In genomic region chr13:43664700-43665191, GRCh38 we compare ENCODE assay signal across 9 cellular contexts.
A peak's percentile ranks its signal among the peaks of the same experiment; 100 is the strongest.
DNase-seq lines count a peak whose midpoint lies in the region; ATAC-seq and TF ChIP-seq lines count a peak whose summit lies in the region.
"Had no signal": no experiment of that assay in that cellular context is flagged by ENCODE, and none has a peak within 500 bp of the region (broad histone marks: within the 10 kb centered on the region; RNA-seq: fewer than 3 reads in every experiment).

No MANE protein-coding gene starts in this region.

- H3K4me3 ChIP-seq in cardiac muscle cell, result no peak overlapping the region
- H3K4me3 ChIP-seq: BLaER1 treated with 17β-estradiol and CSF1 and Interleukin-3, amounts not matched to agents 10 nM and 100 nM had no signal

- peak overlapping the region; percentile 58 for H3K27ac ChIP-seq in cardiac muscle cell
- H3K27ac ChIP-seq: BLaER1 treated with 17β-estradiol and CSF1 and Interleukin-3, amounts not matched to agents 10 nM and 100 nM had no signal

- no peaks in the 10 kb centered on the region for H3K27me3 ChIP-seq in cardiac muscle cell
- H3K27me3 ChIP-seq: BLaER1 treated with 17β-estradiol and CSF1 and Interleukin-3, amounts not matched to agents 10 nM and 100 nM had no signal

- ATAC-seq in activated CD4-positive, CD25-positive, alpha-beta regulatory T cell treated with anti-CD3 and anti-CD28 coated beads, Interleukin-2, amount 50 U/mL, for 24 hours, result peak; percentile 38 to 58
- ATAC-seq in HG03457 (IDR thresholded peaks at IDR 0.05; ENCODE audit: unreplicated experiment) (no peak), GM19324 (IDR thresholded peaks at IDR 0.05; ENCODE audit: low FRiP score, unreplicated experiment) (no peak)

- DNase-seq in activated CD4-positive, CD25-positive, alpha-beta regulatory T cell (lab: John Stamatoyannopoulos, UW), result no peak
- DNase-seq in SW480 (ENCODE audit: low spot score), result peak; percentile 16
- peak; percentile 18 to 62 for DNase-seq in cardiac muscle cell (ENCODE audit: low read depth in 1 of 2, low spot score in 1 of 2)
- peak; percentile 15 for DNase-seq in smooth muscle cell of the brain vasculature (ENCODE audit: low read depth, low spot score)
- no peak for DNase-seq in OCI-M2 (lab: John Stamatoyannopoulos, UW; ENCODE audit: unreplicated experiment)

- no peaks in the 10 kb centered on the region for H3K9me3 ChIP-seq in cardiac muscle cell (ENCODE audit: low read depth)
- H3K9me3 ChIP-seq: BLaER1 treated with 17β-estradiol and CSF1 and Interleukin-3, amounts not matched to agents 10 nM and 100 nM had no signal

- H3K36me3 ChIP-seq in cardiac muscle cell, result no peaks in the 10 kb centered on the region
- H3K36me3 ChIP-seq: BLaER1 treated with 17β-estradiol and CSF1 and Interleukin-3, amounts not matched to agents 10 nM and 100 nM had no signal

- H3K4me1 ChIP-seq in cardiac muscle cell (ENCODE audit: low read depth), result peaks cover 1% of the 10 kb centered on the region
- H3K4me1 ChIP-seq: BLaER1 treated with 17β-estradiol and CSF1 and Interleukin-3, amounts not matched to agents 10 nM and 100 nM had no signal

- no peak for TF ChIP-seq CTCF in cardiac muscle cell (IDR thresholded peaks at IDR 0.05; ENCODE audit: low read depth, low read length)

Comparison
In these comparisons a context has a peak if more than half of its experiments do, and no peak if none do; other contexts are left out.
1. ATAC-seq: peak in activated CD4-positive, CD25-positive, alpha-beta regulatory T cell treated with anti-CD3 and anti-CD28 coated beads, Interleukin-2, amount 50 U/mL, for 24 hours (2 of 2); none in HG03457 (single experiment) and GM19324 (single experiment).
2. DNase-seq: peak in SW480 (single experiment), cardiac muscle cell (2 of 2) and smooth muscle cell of the brain vasculature (single experiment); none in activated CD4-positive, CD25-positive, alpha-beta regulatory T cell (0 of 4) and OCI-M2 (single experiment).